23 cellular contexts compared by ENCODE assay signal in the genomic region with DNA sequence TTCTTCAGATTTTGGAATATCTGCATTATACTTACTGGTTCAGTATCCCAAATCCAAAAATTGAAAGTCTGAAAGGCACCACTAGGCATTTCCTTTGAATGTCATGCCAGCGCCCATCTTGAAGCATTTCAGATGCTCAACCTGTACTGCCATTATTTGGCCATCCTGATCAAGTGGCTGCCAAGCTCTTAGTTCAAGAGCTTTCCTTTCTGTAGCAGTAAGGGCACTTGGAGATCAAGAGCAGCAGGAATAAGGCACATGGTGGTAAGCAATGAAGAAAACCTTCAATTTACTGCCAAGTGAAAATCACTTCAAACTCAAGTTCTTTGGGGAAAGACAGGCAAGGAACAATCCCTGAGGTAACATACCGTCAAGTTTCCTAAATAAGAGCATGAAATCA. TPM values are rescaled to one million over a fixed set of nuclear protein-coding genes. Genes with fewer than 3 reads are reported as not detected.
DNase-seq lines count a peak whose midpoint lies in the region; ATAC-seq and TF ChIP-seq lines count a peak whose summit lies in the region.
"Had no signal": no experiment of that assay in that cellular context is flagged by ENCODE, and none has a peak within 500 bp of the region (broad histone marks: within the 10 kb centered on the region; RNA-seq: fewer than 3 reads in every experiment).

No MANE protein-coding gene starts in this region.

- H3K9me3 Mint-ChIP-seq in stimulated activated naive CD8-positive, alpha-beta T cell treated with anti-CD3 and anti-CD28 coated beads, Interleukin-15, Interleukin-2, amounts not matched to agents 100 ng/mL and 50 ng/mL, for 24 hours: no peaks in the 10 kb centered on the region
- no peaks in the 10 kb centered on the region for H3K9me3 Mint-ChIP-seq in memory B cell
- H3K9me3 Mint-ChIP-seq: brain had no signal

- H3K4me3 Mint-ChIP-seq in stimulated activated naive CD8-positive, alpha-beta T cell treated with anti-CD3 and anti-CD28 coated beads, Interleukin-15, Interleukin-2, amounts not matched to agents 100 ng/mL and 50 ng/mL, for 24 hours: no peak overlapping the region
- H3K4me3 Mint-ChIP-seq in memory B cell: no peak overlapping the region
- H3K4me3 Mint-ChIP-seq: brain had no signal

- H3K27ac Mint-ChIP-seq in stimulated activated naive CD8-positive, alpha-beta T cell treated with anti-CD3 and anti-CD28 coated beads, Interleukin-15, Interleukin-2, amounts not matched to agents 100 ng/mL and 50 ng/mL, for 24 hours: peak overlapping the region; percentile 65
- H3K27ac Mint-ChIP-seq in memory B cell: peak overlapping the region; percentile 81

- H3K9me3 ChIP-seq in ascending aorta: no peaks in the 10 kb centered on the region
- H3K9me3 ChIP-seq: uterus had no signal

- H3K27ac ChIP-seq in ascending aorta: no peak overlapping the region
- H3K27ac ChIP-seq: epithelial cell of prostate, KMS-11, uterus had no signal

- H3K4me3 ChIP-seq in ascending aorta: no peak overlapping the region
- H3K4me3 ChIP-seq: uterus had no signal

- DNase-seq in stimulated activated naive CD8-positive, alpha-beta T cell treated with anti-CD3 and anti-CD28 coated beads, Interleukin-15, Interleukin-2, amounts not matched to agents 100 U/mL and 50 U/mL, for 24 hours: no peak
- peak; percentile 36 for DNase-seq in NCI-H2029 (lab: John Stamatoyannopoulos, UW)
- DNase-seq in memory B cell (ENCODE audit: low spot score in 2 of 2): no peak
- DNase-seq in ascending aorta (ENCODE audit: low spot score in 2 of 2): no peak
- DNase-seq: activated gamma-delta T cell; effector CD4-positive, alpha-beta T cell; GF-D8; glutamatergic neuron; mammary epithelial cell; NCI-H1436 treated with DMSO at 0.1 percent for 48 hours; NCI-H774; nucleus accumbens; OCI-M1; stimulated activated CD8-positive, alpha-beta memory T cell treated with anti-CD3 and anti-CD28 coated beads, Interleukin-4, amount 100 ng/mL, for 48 hours; uterus had no signal

- H3K36me3 Mint-ChIP-seq in stimulated activated naive CD8-positive, alpha-beta T cell treated with anti-CD3 and anti-CD28 coated beads, Interleukin-15, Interleukin-2, amounts not matched to agents 100 ng/mL and 50 ng/mL, for 24 hours (ENCODE audit: low read depth): peaks cover 57% of the 10 kb centered on the region
- peaks cover 23% of the 10 kb centered on the region for H3K36me3 Mint-ChIP-seq in memory B cell

- TF ChIP-seq CTCF in ascending aorta (IDR thresholded peaks at IDR 0.05): no peak

- H3K27me3 ChIP-seq in ascending aorta: no peaks in the 10 kb centered on the region
- H3K27me3 ChIP-seq: uterus had no signal

- intact Hi-C loops in ascending aorta (cut with DNase I): no loop called here

- peaks cover 7 to 25% of the 10 kb centered on the region in 2 donors for H3K36me3 ChIP-seq in ascending aorta
- H3K36me3 ChIP-seq: uterus had no signal

- no peaks in the 10 kb centered on the region for H3K27me3 Mint-ChIP-seq in stimulated activated naive CD8-positive, alpha-beta T cell treated with anti-CD3 and anti-CD28 coated beads, Interleukin-15, Interleukin-2, amounts not matched to agents 100 ng/mL and 50 ng/mL, for 24 hours
- no peaks in the 10 kb centered on the region for H3K27me3 Mint-ChIP-seq in memory B cell
- H3K27me3 Mint-ChIP-seq: brain had no signal

- peaks cover 66% of the 10 kb centered on the region for H3K4me1 Mint-ChIP-seq in stimulated activated naive CD8-positive, alpha-beta T cell treated with anti-CD3 and anti-CD28 coated beads, Interleukin-15, Interleukin-2, amounts not matched to agents 100 ng/mL and 50 ng/mL, for 24 hours (ENCODE audit: low read depth)
- peaks cover 33% of the 10 kb centered on the region for H3K4me1 Mint-ChIP-seq in memory B cell

- peaks cover 6 to 38% of the 10 kb centered on the region in 2 donors for H3K4me1 ChIP-seq in ascending aorta

- ATAC-seq in stimulated activated naive CD8-positive, alpha-beta T cell treated with anti-CD3 and anti-CD28 coated beads, Interleukin-15, Interleukin-2, amounts not matched to agents 100 U/mL and 50 U/mL, for 24 hours: no peak
- ATAC-seq in memory B cell (ENCODE audit: low read depth): no peak
- no peak for ATAC-seq in HG03097 (IDR thresholded peaks at IDR 0.05; ENCODE audit: low FRiP score, unreplicated experiment)
- ATAC-seq in HG03439 (IDR thresholded peaks at IDR 0.05; ENCODE audit: unreplicated experiment): no peak
- ATAC-seq: SK-N-SH treated with all-trans-retinoic acid at 6 μM for 48 hours had no signal

RNA-seq across cellular contexts. Expression of a gene that starts 10.0 kb away (rescaled TPM):
- total RNA-seq in ascending aorta: 426 TPM

RNA-seq across cellular contexts. Expression of a gene that starts 10.5 kb away (rescaled TPM):
- total RNA-seq in ascending aorta: 51.5 TPM

RNA-seq across cellular contexts. Expression of a gene that starts 20.5 kb away (rescaled TPM):
- not detected for total RNA-seq in ascending aorta
- total RNA-seq: H4 had no signal

RNA-seq across cellular contexts. Expression of a gene that starts 27.4 kb away (rescaled TPM):
- 2.2 TPM for total RNA-seq in ascending aorta

RNA-seq across cellular contexts. Expression of a gene that starts 43.6 kb away (rescaled TPM):
- 422 TPM for total RNA-seq in ascending aorta
